Comparison of ENCODE assay signal across 16 cellular contexts in the genomic region with DNA sequence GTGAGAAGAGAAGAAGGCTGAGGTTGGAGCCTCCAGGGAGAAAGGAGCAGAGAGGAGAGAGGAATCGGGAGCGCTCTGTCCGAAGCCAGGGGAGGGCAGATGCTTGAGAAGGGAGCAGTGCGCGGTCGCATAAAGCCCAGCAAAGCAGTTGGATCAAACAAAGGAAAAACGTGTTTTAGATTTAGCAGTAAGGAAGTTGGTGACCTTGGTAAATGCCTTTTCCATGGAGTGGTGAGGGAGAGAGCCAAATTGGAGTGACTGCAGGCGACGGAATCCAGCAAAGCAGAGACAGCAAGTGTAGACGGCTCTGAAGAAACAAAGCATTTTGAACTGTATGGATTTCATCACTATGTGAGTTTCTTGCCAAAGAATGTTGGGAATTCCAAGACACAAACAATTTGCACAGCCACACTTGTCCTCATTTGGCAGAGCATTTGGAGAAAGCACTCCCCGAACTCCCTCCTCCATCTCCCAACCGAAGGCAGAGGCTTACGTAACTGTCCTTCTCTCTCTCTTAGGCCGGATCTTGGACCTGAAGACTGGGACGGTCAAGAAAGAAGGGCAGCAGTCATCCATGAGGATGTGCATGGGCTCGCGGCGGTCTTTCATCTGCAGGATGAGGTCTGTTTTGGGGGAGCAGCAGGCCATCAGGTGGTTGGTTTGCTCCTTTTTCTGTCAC.
A peak's percentile ranks its signal among the peaks of the same experiment; 100 is the strongest.
DNase-seq lines count a peak whose midpoint lies in the region; ATAC-seq and TF ChIP-seq lines count a peak whose summit lies in the region.
"Had no signal": no experiment of that assay in that cellular context is flagged by ENCODE, and none has a peak within 500 bp of the region (broad histone marks: within the 10 kb centered on the region; RNA-seq: fewer than 3 reads in every experiment).

No MANE protein-coding gene starts in this region.

- DNase-seq in BJ (ENCODE audit: low read depth) (peak; percentile 99), SJSA1 (ENCODE audit: low read depth in 1 of 2, low spot score in 2 of 2) (peak; percentile 79 to 83), fibroblast of gingiva (ENCODE audit: low read depth) (peak; percentile 99), omental fat pad (ENCODE audit: low spot score) (no peak), NCI-H2107 (lab: John Stamatoyannopoulos, UW) (no peak)
- DNase-seq in activated CD4-positive, CD25-positive, alpha-beta regulatory T cell (lab: John Stamatoyannopoulos, UW): no peak
- DNase-seq: activated naive CD4-positive, alpha-beta T cell; CD8-positive, alpha-beta memory T cell; GF-D8; H7; NCI-H1048; psoas muscle; stimulated activated CD4-positive, alpha-beta T cell treated with anti-CD3 and anti-CD28 coated beads, Interleukin-2, amount 100 ng/mL, for 48 hours had no signal

- H3K36me3 ChIP-seq in BJ (ENCODE audit: control insufficient read depth, insufficient read depth, low read length) (no peaks in the 10 kb centered on the region), SJSA1 (no peaks in the 10 kb centered on the region)

- POLR2A ChIA-PET in BJ (lab: Charles Lee): interaction anchor here (1.9 kb wide), 1 partner anchor 18 kb away, joined by 4 read pairs; no protein-coding TSS in a partner anchor

- ATAC-seq in omental fat pad (ENCODE audit: low FRiP score) (peak; percentile 42), HG02610 (IDR thresholded peaks at IDR 0.05; ENCODE audit: unreplicated experiment) (no peak), HG02759 (IDR thresholded peaks at IDR 0.05; ENCODE audit: unreplicated experiment) (no peak)
- ATAC-seq: stimulated activated effector memory CD8-positive, alpha-beta T cell treated with anti-CD3 and anti-CD28 coated beads, Interleukin-12 subunit alpha, Interleukin-12 subunit beta, amount 100 ng/mL, for 72 hours had no signal

- peaks cover 28% of the 10 kb centered on the region for H3K4me1 ChIP-seq in SJSA1 (replicated peaks)
- H3K4me1 ChIP-seq: psoas muscle had no signal

- no peaks in the 10 kb centered on the region for H3K9me3 ChIP-seq in SJSA1 (replicated peaks)
- H3K9me3 ChIP-seq: psoas muscle had no signal

- H3K4me3 ChIP-seq in BJ (ENCODE audit: low read depth, low read length) (no peak overlapping the region; the same call in 1 of the 2 replicates), SJSA1 (no peak overlapping the region)
- H3K4me3 ChIP-seq: psoas muscle had no signal

- CTCF ChIA-PET in BJ (lab: Yijun Ruan, JAX): interaction anchor here (1.0 to 1.9 kb wide), 3 partner anchors 13 to 52 kb away, joined by 3 to 13 read pairs (median 3); no protein-coding TSS in a partner anchor

- TF ChIP-seq CTCF in BJ (IDR thresholded peaks at IDR 0.05; ENCODE audit: insufficient read depth, low read depth, low read length) (no peak), omental fat pad (IDR thresholded peaks at IDR 0.05) (no peak)

- no peaks in the 10 kb centered on the region for H3K27me3 ChIP-seq in BJ (ENCODE audit: control insufficient read depth, insufficient read depth, low read length)
- no peaks in the 10 kb centered on the region for H3K27me3 ChIP-seq in SJSA1 (replicated peaks)

- peak overlapping the region; percentile 89 for H3K27ac ChIP-seq in SJSA1
- H3K27ac ChIP-seq: psoas muscle had no signal

Comparison
In these comparisons a context has a peak if more than half of its experiments do, and no peak if none do; other contexts are left out.
1. DNase-seq: peak in BJ (single experiment), SJSA1 (2 of 2) and fibroblast of gingiva (single experiment); none in omental fat pad (single experiment), activated CD4-positive, CD25-positive, alpha-beta regulatory T cell (0 of 4) and NCI-H2107 (single experiment).